Comparison of ENCODE assay signal across 27 cellular contexts in genomic region chr10:79353000-79353406, GRCh38. TPM values are rescaled to one million over a fixed set of nuclear protein-coding genes. Genes with fewer than 3 reads are reported as not detected.
A peak's percentile ranks its signal among the peaks of the same experiment; 100 is the strongest.
DNase-seq lines count a peak whose midpoint lies in the region; ATAC-seq and TF ChIP-seq lines count a peak whose summit lies in the region.
"Had no signal": no experiment of that assay in that cellular context is flagged by ENCODE, and none has a peak within 500 bp of the region (broad histone marks: within the 10 kb centered on the region; RNA-seq: fewer than 3 reads in every experiment).

No MANE protein-coding gene starts in this region.

- peak overlapping the region; percentile 67 to 68 for H3K27ac Mint-ChIP-seq in natural killer cell treated with Interleukin-12 subunit alpha and Interleukin-12 subunit beta and Interleukin-15 and Interleukin-18, amount 100 ng/mL, for 72 hours
- H3K27ac Mint-ChIP-seq in natural killer cell (no peak overlapping the region), HFFc6 (no peak overlapping the region)
- no peak overlapping the region for H3K27ac Mint-ChIP-seq in naive thymus-derived CD8-positive, alpha-beta T cell
- H3K27ac Mint-ChIP-seq: CD4-positive, alpha-beta T cell had no signal

- H3K36me3 Mint-ChIP-seq in natural killer cell treated with Interleukin-12 subunit alpha and Interleukin-12 subunit beta and Interleukin-15 and Interleukin-18, amount 100 ng/mL, for 72 hours: peaks cover 51% of the 10 kb centered on the region
- H3K36me3 Mint-ChIP-seq in natural killer cell (no peaks in the 10 kb centered on the region), HFFc6 (ENCODE audit: low read depth) (peaks cover 78% of the 10 kb centered on the region)
- H3K36me3 Mint-ChIP-seq in naive thymus-derived CD8-positive, alpha-beta T cell: peaks cover 0 to 65% (median 56%) of the 10 kb centered on the region in 3 donors

- H3K4me3 Mint-ChIP-seq in natural killer cell treated with Interleukin-12 subunit alpha and Interleukin-12 subunit beta and Interleukin-15 and Interleukin-18, amount 100 ng/mL, for 72 hours: peak overlapping the region; percentile 46
- H3K4me3 Mint-ChIP-seq in natural killer cell (no peak overlapping the region), HFFc6 (no peak overlapping the region)
- no peak overlapping the region for H3K4me3 Mint-ChIP-seq in naive thymus-derived CD8-positive, alpha-beta T cell
- H3K4me3 Mint-ChIP-seq: CD4-positive, alpha-beta T cell; T-helper 2 cell treated with Interferon-gamma antibody and Interleukin-4, amounts not matched to agents 5 μg/mL and 100 μg/mL, for 36 hours had no signal

- no peaks in the 10 kb centered on the region for H3K27me3 Mint-ChIP-seq in natural killer cell treated with Interleukin-12 subunit alpha and Interleukin-12 subunit beta and Interleukin-15 and Interleukin-18, amount 100 ng/mL, for 72 hours
- no peaks in the 10 kb centered on the region for H3K27me3 Mint-ChIP-seq in natural killer cell (ENCODE audit: low read depth in 2 of 2)
- peaks cover 7% of the 10 kb centered on the region for H3K27me3 Mint-ChIP-seq in HFFc6 (ENCODE audit: insufficient read depth)
- H3K27me3 Mint-ChIP-seq in naive thymus-derived CD8-positive, alpha-beta T cell: no peaks in the 10 kb centered on the region
- H3K27me3 Mint-ChIP-seq: CD4-positive, alpha-beta T cell; naive B cell had no signal

- TF ChIP-seq CTCF in natural killer cell (IDR thresholded peaks at IDR 0.05): no peak
- no peak for TF ChIP-seq CTCF in HFFc6 (IDR thresholded peaks at IDR 0.05)

- no peak for DNase-seq in natural killer cell treated with Interleukin-12 subunit alpha and Interleukin-12 subunit beta and Interleukin-15 and Interleukin-18, amount 100 ng/mL, for 72 hours (ENCODE audit: low spot score)
- DNase-seq in natural killer cell: no peak
- DNase-seq in MV-4-11 (lab: John Stamatoyannopoulos, UW): peak; percentile 88
- peak; percentile 16 for DNase-seq in islet precursor cell
- DNase-seq in NCI-H446 (lab: John Stamatoyannopoulos, UW): no peak
- DNase-seq in HFFc6: no peak
- DNase-seq in naive thymus-derived CD8-positive, alpha-beta T cell: no peak
- DNase-seq: activated CD4-positive, alpha-beta T cell treated with anti-CD3 and anti-CD28 coated beads for 48 hours; EL; heart right ventricle; IMR-90; mesendoderm; MM.1S; naive B cell; NCI-H1694; NCI-H2171 treated with DMSO at 0.1 percent for 48 hours; NCI-H524 treated with DMSO at 0.1 percent for 48 hours; RPMI8226; stimulated activated CD4-positive, alpha-beta T cell treated with anti-CD3 and anti-CD28 coated beads, Interleukin-12 subunit alpha, Interleukin-12 subunit beta, amount 100 ng/mL, for 4 hours; stimulated activated CD4-positive, alpha-beta T cell treated with anti-CD3 and anti-CD28 coated beads, Interleukin-4, amount 100 ng/mL, for 24 hours; stimulated activated naive CD4-positive, alpha-beta T cell had no signal

- intact Hi-C loops in natural killer cell (cut with micrococcal nuclease): no loop called here

- no peak for ATAC-seq in natural killer cell treated with Interleukin-12 subunit alpha and Interleukin-12 subunit beta and Interleukin-15 and Interleukin-18, amount 100 ng/mL, for 72 hours
- ATAC-seq in natural killer cell: no peak
- no peak for ATAC-seq in HG03565 (IDR thresholded peaks at IDR 0.05; ENCODE audit: unreplicated experiment)
- no peak for ATAC-seq in naive thymus-derived CD8-positive, alpha-beta T cell
- ATAC-seq: body of pancreas, heart right ventricle, pancreas, right cardiac atrium had no signal

- peaks cover 55 to 62% of the 10 kb centered on the region in 2 donors for H3K4me1 Mint-ChIP-seq in natural killer cell treated with Interleukin-12 subunit alpha and Interleukin-12 subunit beta and Interleukin-15 and Interleukin-18, amount 100 ng/mL, for 72 hours (ENCODE audit: low read depth in 2 of 2)
- H3K4me1 Mint-ChIP-seq in natural killer cell: peaks cover 44 to 45% of the 10 kb centered on the region in 2 donors
- H3K4me1 Mint-ChIP-seq in HFFc6 (ENCODE audit: low read depth): peaks cover 23% of the 10 kb centered on the region
- peaks cover 15 to 41% (median 27%) of the 10 kb centered on the region in 4 donors for H3K4me1 Mint-ChIP-seq in naive thymus-derived CD8-positive, alpha-beta T cell

- no peaks in the 10 kb centered on the region for H3K9me3 Mint-ChIP-seq in natural killer cell treated with Interleukin-12 subunit alpha and Interleukin-12 subunit beta and Interleukin-15 and Interleukin-18, amount 100 ng/mL, for 72 hours
- H3K9me3 Mint-ChIP-seq in natural killer cell (no peaks in the 10 kb centered on the region), HFFc6 (no peaks in the 10 kb centered on the region)
- no peaks in the 10 kb centered on the region for H3K9me3 Mint-ChIP-seq in naive thymus-derived CD8-positive, alpha-beta T cell
- H3K9me3 Mint-ChIP-seq: CD4-positive, alpha-beta T cell; naive B cell; T-helper 2 cell treated with Interferon-gamma antibody and Interleukin-4, amounts not matched to agents 5 μg/mL and 100 μg/mL, for 36 hours had no signal

- POLR2A ChIA-PET in naive thymus-derived CD8-positive, alpha-beta T cell (lab: Charles Lee): no interaction called here

RNA-seq across cellular contexts. Expression of gene PPIF, which starts 5.7 kb away (rescaled TPM):
- 100 to 1,000 TPM; 266 to 391 TPM for total RNA-seq in natural killer cell treated with Interleukin-12 subunit alpha and Interleukin-12 subunit beta and Interleukin-15 and Interleukin-18, amount 100 ng/mL, for 72 hours
- total RNA-seq in natural killer cell: 10 to 100 TPM; 59.5 to 99.1 (median 66.3) TPM
- 100 to 1,000 TPM in 3 of 6 experiments, 10 to 100 TPM in 3; 66.1 to 109 (median 98.9) TPM for total RNA-seq in HFFc6 (2021; fragmentation: NEBNext Ultra II Directional; extraction: Animal tissue kit (Norgen Biotek cat#: 25700))
- total RNA-seq in naive thymus-derived CD8-positive, alpha-beta T cell: 10 to 100 TPM; 29.1 to 33.8 TPM
- polyA plus RNA-seq in naive thymus-derived CD8-positive, alpha-beta T cell: 10 to 100 TPM in 1 of 3 donors, 1 to 10 TPM in 2; 7.9 to 10.9 (median 8.6) TPM

Comparison
In these comparisons a context has a peak if more than half of its experiments do, and no peak if none do; other contexts are left out.
1. H3K27ac Mint-ChIP-seq: peak in natural killer cell treated with Interleukin-12 subunit alpha and Interleukin-12 subunit beta and Interleukin-15 and Interleukin-18, amount 100 ng/mL, for 72 hours (2 of 2); none in natural killer cell (0 of 2), HFFc6 (single experiment) and naive thymus-derived CD8-positive, alpha-beta T cell (0 of 10).
2. DNase-seq: peak in MV-4-11 (single experiment) and islet precursor cell (single experiment); none in natural killer cell treated with Interleukin-12 subunit alpha and Interleukin-12 subunit beta and Interleukin-15 and Interleukin-18, amount 100 ng/mL, for 72 hours (single experiment), natural killer cell (single experiment), NCI-H446 (0 of 2), HFFc6 (single experiment) and naive thymus-derived CD8-positive, alpha-beta T cell (0 of 10).